13 cellular contexts compared by ENCODE assay signal in the genomic region with DNA sequence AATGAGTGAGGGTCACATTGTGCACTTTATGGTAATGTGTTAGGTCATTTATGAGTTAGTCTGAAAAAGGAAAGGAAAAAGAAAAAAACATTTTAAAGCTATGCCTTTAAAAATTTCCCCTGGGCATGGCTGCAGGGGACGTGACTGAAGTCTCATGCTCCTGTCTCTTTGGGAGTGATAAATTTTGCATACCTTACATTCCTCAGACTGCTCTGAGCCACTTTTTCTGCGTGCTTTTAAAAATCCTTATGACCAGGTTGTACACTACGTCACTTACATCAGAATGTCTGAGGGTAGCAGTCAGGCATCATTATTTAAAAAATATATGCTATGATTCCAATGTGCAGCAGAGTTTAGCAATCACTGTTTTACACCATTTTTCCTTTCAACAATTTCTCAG.
DNase-seq lines count a peak whose midpoint lies in the region; ATAC-seq and TF ChIP-seq lines count a peak whose summit lies in the region.
"Had no signal": no experiment of that assay in that cellular context is flagged by ENCODE, and none has a peak within 500 bp of the region (broad histone marks: within the 10 kb centered on the region; RNA-seq: fewer than 3 reads in every experiment).

No MANE protein-coding gene starts in this region.

- CTCF ChIA-PET in IMR-90 (lab: Yijun Ruan, JAX), result interaction anchor here (1.1 kb wide), 1 partner anchor 10 kb away, joined by 3 read pairs; no protein-coding TSS in a partner anchor

- no peaks in the 10 kb centered on the region for H4K20me1 ChIP-seq in IMR-90 (ENCODE audit: insufficient read depth, low read length)

- H3K4me3 ChIP-seq in AG10803 (ENCODE audit: low read length), result no peak overlapping the region
- H3K4me3 ChIP-seq in IMR-90 (ENCODE audit: insufficient read depth, low read depth, low read length), result no peak overlapping the region
- no peak overlapping the region for H3K4me3 ChIP-seq in kidney epithelial cell (ENCODE audit: low read depth, low read length)
- H3K4me3 ChIP-seq in colonic mucosa, result no peak overlapping the region
- H3K4me3 ChIP-seq: tibial artery had no signal

- H2AK9ac ChIP-seq in IMR-90 (replicated peaks; ENCODE audit: low read depth, low read length, poor library complexity), result no peak overlapping the region

- no peak for TF ChIP-seq POLR2A in IMR-90 (IDR thresholded peaks at IDR 0.05; ENCODE audit: low read depth, low read length)

- no peak overlapping the region for H3K4me2 ChIP-seq in IMR-90 (ENCODE audit: low read depth, low read length)

- H3K4ac ChIP-seq in IMR-90 (ENCODE audit: low read depth, low read length), result no peak overlapping the region

- no TSS peak for BruUV-seq in IMR-90 (replicated peaks; lab: Mats Ljungman, UMichigan)

- H3K27ac ChIP-seq in IMR-90 (ENCODE audit: insufficient read depth, low read length), result no peak overlapping the region
- no peak overlapping the region for H3K27ac ChIP-seq in colonic mucosa
- H3K27ac ChIP-seq: tibial artery had no signal

- TF ChIP-seq CTCF in AG10803 (conservative IDR thresholded peaks at IDR 0.05; ENCODE audit: low read length), result no peak
- TF ChIP-seq CTCF in IMR-90 (conservative IDR thresholded peaks at IDR 0.05; ENCODE audit: low read depth, low read length), result no peak
- no peak for TF ChIP-seq CTCF in kidney epithelial cell (IDR thresholded peaks at IDR 0.05; ENCODE audit: insufficient read depth, low read length, poor library complexity, severe bottlenecking)
- TF ChIP-seq CTCF in natural killer cell (IDR thresholded peaks at IDR 0.05), result no peak
- no peak for TF ChIP-seq CTCF in colonic mucosa (IDR thresholded peaks at IDR 0.05)

- POLR2A ChIA-PET in IMR-90 (lab: Charles Lee; ENCODE audit: unreplicated experiment), result no interaction called here

- DNase-seq in AG10803 (ENCODE audit: low read depth) (peak; percentile 86), IMR-90 (peak; percentile 65), amniotic stem cell (lab: John Stamatoyannopoulos, UW) (peak; percentile 14), kidney epithelial cell (ENCODE audit: low read depth) (peak; percentile 42), NCI-H1417 (lab: John Stamatoyannopoulos, UW) (no peak), natural killer cell (no peak), colonic mucosa (no peak), NCI-H187 (lab: John Stamatoyannopoulos, UW) (no peak)
- DNase-seq: activated CD4-positive, alpha-beta T cell treated with anti-CD3 and anti-CD28 coated beads for 48 hours; activated T-cell treated with anti-CD3 and anti-CD28 coated beads, Interleukin-2, amount 50 U/mL, for 24 hours; dermis blood vessel endothelial cell; immature natural killer cell; tibial artery had no signal

- TF ChIP-seq RAD21 in IMR-90 (IDR thresholded peaks at IDR 0.05; ENCODE audit: low read length), result no peak

- no CpG with 5 or more reads among the region's 3 CpGs for WGBS in IMR-90 (ENCODE audit: extremely low coverage in 2 of 2, insufficient read length in 1 of 2), 2 experiments

- H3K56ac ChIP-seq in IMR-90 (ENCODE audit: extremely low read depth, insufficient read depth, low read length), result no peak overlapping the region

- H3K23ac ChIP-seq in IMR-90 (ENCODE audit: low read depth, low read length), result no peak overlapping the region

- no peaks in the 10 kb centered on the region for H3K36me3 Mint-ChIP-seq in natural killer cell
- H3K36me3 Mint-ChIP-seq: immature natural killer cell had no signal

- H3K36me3 ChIP-seq in IMR-90 (ENCODE audit: control insufficient read depth, insufficient read depth, low read length) (no peaks in the 10 kb centered on the region), kidney epithelial cell (ENCODE audit: control insufficient read depth, insufficient read depth, low read length) (no peaks in the 10 kb centered on the region), colonic mucosa (no peaks in the 10 kb centered on the region)
- H3K36me3 ChIP-seq: tibial artery had no signal

- no peak overlapping the region for H3K14ac ChIP-seq in IMR-90 (replicated peaks; ENCODE audit: low read depth, low read length)

- H3K79me1 ChIP-seq in IMR-90 (ENCODE audit: low read depth in 1 of 2, low read length in 2 of 2), result no peaks in the 10 kb centered on the region

- no peaks in the 10 kb centered on the region for H3K9me1 ChIP-seq in IMR-90 (ENCODE audit: insufficient read depth, low read length)

- no peaks in the 10 kb centered on the region for H3K9me3 ChIP-seq in IMR-90 (ENCODE audit: control insufficient read depth, insufficient read depth, low read length)
- H3K9me3 ChIP-seq in colonic mucosa, result no peaks in the 10 kb centered on the region
- H3K9me3 ChIP-seq: tibial artery had no signal

- no peak overlapping the region; a peak in 1 of 4 replicates for H4K8ac ChIP-seq in IMR-90 (ENCODE audit: low read depth in 2 of 2, low read length in 2 of 2)

- H3K27me3 Mint-ChIP-seq in natural killer cell (ENCODE audit: low read depth in 2 of 2), result no peaks in the 10 kb centered on the region
- H3K27me3 Mint-ChIP-seq: activated T-cell treated with anti-CD3 and anti-CD28 coated beads, Interleukin-2, amount 50 U/mL, for 24 hours had no signal

- no peaks in the 10 kb centered on the region for H3K27me3 ChIP-seq in IMR-90 (ENCODE audit: control insufficient read depth, insufficient read depth, low read length)
- H3K27me3 ChIP-seq in kidney epithelial cell (ENCODE audit: control insufficient read depth, insufficient read depth, low read length), result no peaks in the 10 kb centered on the region
- no peaks in the 10 kb centered on the region for H3K27me3 ChIP-seq in colonic mucosa
- H3K27me3 ChIP-seq: tibial artery had no signal

- no peak overlapping the region for H4K91ac ChIP-seq in IMR-90 (ENCODE audit: insufficient read depth, low read depth, low read length)

- ATAC-seq in IMR-90 (ENCODE audit: low read depth), result no peak
- ATAC-seq in natural killer cell, result no peak

- H4K5ac ChIP-seq in IMR-90 (ENCODE audit: low read depth, low read length), result no peak overlapping the region

- in situ Hi-C loops in IMR-90 (cut with MboI; ENCODE audit: low sequenced_read_pairs), result no loop called here

- peaks cover 10% of the 10 kb centered on the region for H3K4me1 ChIP-seq in IMR-90 (ENCODE audit: control insufficient read depth, insufficient read depth, low read length)
- H3K4me1 ChIP-seq in colonic mucosa, result no peaks in the 10 kb centered on the region

- H2AFZ ChIP-seq in IMR-90 (replicated peaks; ENCODE audit: low read length, poor library complexity), result no peak overlapping the region

- H2AK5ac ChIP-seq in IMR-90 (ENCODE audit: low read depth, low read length), result no peak overlapping the region

- H2BK5ac ChIP-seq in IMR-90 (ENCODE audit: low read depth, low read length, poor library complexity, severe bottlenecking), result peak overlapping the region; percentile 79

- H3K9me3 Mint-ChIP-seq in natural killer cell, result no peaks in the 10 kb centered on the region
- H3K9me3 Mint-ChIP-seq: activated T-cell treated with anti-CD3 and anti-CD28 coated beads, Interleukin-2, amount 50 U/mL, for 24 hours had no signal

- no peak overlapping the region for H3K4me3 Mint-ChIP-seq in natural killer cell
- H3K4me3 Mint-ChIP-seq: activated T-cell treated with anti-CD3 and anti-CD28 coated beads, Interleukin-2, amount 50 U/mL, for 24 hours; immature natural killer cell had no signal

- H2BK20ac ChIP-seq in IMR-90 (ENCODE audit: low read depth, low read length), result no peak overlapping the region

- H3K9ac ChIP-seq in IMR-90 (ENCODE audit: low read depth, low read length), result no peak overlapping the region
- no peak overlapping the region for H3K9ac ChIP-seq in colonic mucosa (ENCODE audit: low read depth in 2 of 2, low read length in 2 of 2)

- no peaks in the 10 kb centered on the region for H3K4me1 Mint-ChIP-seq in natural killer cell
- H3K4me1 Mint-ChIP-seq: immature natural killer cell had no signal

- H3K27ac Mint-ChIP-seq in natural killer cell, result no peak overlapping the region
- H3K27ac Mint-ChIP-seq: activated T-cell treated with anti-CD3 and anti-CD28 coated beads, Interleukin-2, amount 50 U/mL, for 24 hours; immature natural killer cell had no signal

- intact Hi-C loops in IMR-90 (cut with micrococcal nuclease), result no loop called here
- intact Hi-C loops in natural killer cell (cut with micrococcal nuclease), result no loop called here
- intact Hi-C loops in colonic mucosa (cut with DNase I), result no loop called here

- dilution Hi-C loops in IMR-90 (cut with HindIII; ENCODE audit: low sequenced_read_pairs, unreplicated experiment), result no loop called here

- peak overlapping the region; percentile 56; the same call in 1 of the 2 replicates for H2BK120ac ChIP-seq in IMR-90 (ENCODE audit: low read depth, low read length)

- no peak overlapping the region for H2BK15ac ChIP-seq in IMR-90 (ENCODE audit: low read depth, low read length)

- H3K18ac ChIP-seq in IMR-90 (ENCODE audit: low read depth, low read length), result no peak overlapping the region

TF ChIP-seq in IMR-90, 13 proteins besides CTCF, POLR2A, EP300 and RAD21:
- TF ChIP-seq, protein P1, sequence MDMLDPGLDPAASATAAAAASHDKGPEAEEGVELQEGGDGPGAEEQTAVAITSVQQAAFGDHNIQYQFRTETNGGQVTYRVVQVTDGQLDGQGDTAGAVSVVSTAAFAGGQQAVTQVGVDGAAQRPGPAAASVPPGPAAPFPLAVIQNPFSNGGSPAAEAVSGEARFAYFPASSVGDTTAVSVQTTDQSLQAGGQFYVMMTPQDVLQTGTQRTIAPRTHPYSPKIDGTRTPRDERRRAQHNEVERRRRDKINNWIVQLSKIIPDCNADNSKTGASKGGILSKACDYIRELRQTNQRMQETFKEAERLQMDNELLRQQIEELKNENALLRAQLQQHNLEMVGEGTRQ (IDR thresholded peaks at IDR 0.05; ENCODE audit: low read depth, low read length), result no peak
- 0 out of 2 replicates have a peak, but pooled peaks have one; percentile 19 for TF ChIP-seq CEBPB (IDR thresholded peaks at IDR 0.05; ENCODE audit: low read depth, low read length)

Comparison
In these comparisons a context has a peak if more than half of its experiments do, and no peak if none do; other contexts are left out.
1. DNase-seq: peak in AG10803 (single experiment), IMR-90 (single experiment), amniotic stem cell (single experiment) and kidney epithelial cell (single experiment); none in NCI-H1417 (0 of 3), natural killer cell (single experiment), colonic mucosa (single experiment) and NCI-H187 (0 of 2).